1 cellular context compared by ENCODE assay signal in the genomic region with DNA sequence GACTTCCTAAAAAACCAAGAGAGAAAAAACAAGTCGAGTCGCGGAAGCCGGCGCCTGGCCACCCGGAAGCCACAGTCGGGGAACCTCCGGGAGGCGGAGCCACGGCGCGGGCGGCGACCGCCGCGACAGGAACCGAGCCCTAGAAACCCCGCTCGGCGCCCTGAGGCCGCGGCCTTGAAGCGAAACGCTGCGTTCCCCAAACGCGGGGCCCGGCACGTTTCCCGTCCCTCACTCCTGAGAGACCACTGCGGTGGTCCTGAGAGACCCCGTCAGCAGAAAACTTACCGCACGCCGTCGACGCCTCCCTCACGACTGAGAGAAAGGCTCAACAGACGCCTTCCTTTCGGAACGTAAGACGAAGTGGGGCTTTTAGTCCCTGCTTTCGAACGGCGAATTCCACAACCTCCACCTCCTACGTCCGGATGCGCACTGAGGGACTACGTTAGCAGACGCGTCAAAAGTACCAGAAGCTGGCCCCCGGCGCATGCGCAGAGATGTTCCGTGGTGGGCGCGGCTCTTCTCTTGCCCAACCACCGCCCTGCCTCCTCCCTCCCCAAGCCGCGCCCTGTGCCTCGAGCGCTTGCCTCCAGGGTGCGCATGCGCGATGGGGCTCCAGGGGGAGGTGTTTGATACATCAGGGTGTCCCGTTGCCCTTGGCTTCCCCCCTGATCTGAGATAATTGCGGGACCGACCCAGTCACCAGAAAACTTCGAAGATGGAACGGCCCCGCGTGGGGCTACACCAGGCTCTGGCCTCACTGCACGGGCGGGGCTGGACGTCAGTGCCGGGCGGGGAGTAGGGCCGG.
TF ChIP-seq lines count a peak whose summit lies in the region.

A gene with protein sequence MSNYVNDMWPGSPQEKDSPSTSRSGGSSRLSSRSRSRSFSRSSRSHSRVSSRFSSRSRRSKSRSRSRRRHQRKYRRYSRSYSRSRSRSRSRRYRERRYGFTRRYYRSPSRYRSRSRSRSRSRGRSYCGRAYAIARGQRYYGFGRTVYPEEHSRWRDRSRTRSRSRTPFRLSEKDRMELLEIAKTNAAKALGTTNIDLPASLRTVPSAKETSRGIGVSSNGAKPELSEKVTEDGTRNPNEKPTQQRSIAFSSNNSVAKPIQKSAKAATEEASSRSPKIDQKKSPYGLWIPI (minus strand): TSS at position 431 of the 805 bp plus-strand sequence. CDS start 491 bp downstream, outside the sequence.

TF ChIP-seq in HepG2, 621 proteins besides CTCF, POLR2A, EP300 and RAD21 (continued from another document and continues in another):
- TF ChIP-seq, protein P1, sequence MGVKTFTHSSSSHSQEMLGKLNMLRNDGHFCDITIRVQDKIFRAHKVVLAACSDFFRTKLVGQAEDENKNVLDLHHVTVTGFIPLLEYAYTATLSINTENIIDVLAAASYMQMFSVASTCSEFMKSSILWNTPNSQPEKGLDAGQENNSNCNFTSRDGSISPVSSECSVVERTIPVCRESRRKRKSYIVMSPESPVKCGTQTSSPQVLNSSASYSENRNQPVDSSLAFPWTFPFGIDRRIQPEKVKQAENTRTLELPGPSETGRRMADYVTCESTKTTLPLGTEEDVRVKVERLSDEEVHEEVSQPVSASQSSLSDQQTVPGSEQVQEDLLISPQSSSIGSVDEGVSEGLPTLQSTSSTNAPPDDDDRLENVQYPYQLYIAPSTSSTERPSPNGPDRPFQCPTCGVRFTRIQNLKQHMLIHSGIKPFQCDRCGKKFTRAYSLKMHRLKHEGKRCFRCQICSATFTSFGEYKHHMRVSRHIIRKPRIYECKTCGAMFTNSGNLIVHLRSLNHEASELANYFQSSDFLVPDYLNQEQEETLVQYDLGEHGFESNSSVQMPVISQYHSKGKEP (CRISPR knock-in tag; IDR thresholded peaks at IDR 0.05), result peak; percentile 86
- TF ChIP-seq, protein P2, sequence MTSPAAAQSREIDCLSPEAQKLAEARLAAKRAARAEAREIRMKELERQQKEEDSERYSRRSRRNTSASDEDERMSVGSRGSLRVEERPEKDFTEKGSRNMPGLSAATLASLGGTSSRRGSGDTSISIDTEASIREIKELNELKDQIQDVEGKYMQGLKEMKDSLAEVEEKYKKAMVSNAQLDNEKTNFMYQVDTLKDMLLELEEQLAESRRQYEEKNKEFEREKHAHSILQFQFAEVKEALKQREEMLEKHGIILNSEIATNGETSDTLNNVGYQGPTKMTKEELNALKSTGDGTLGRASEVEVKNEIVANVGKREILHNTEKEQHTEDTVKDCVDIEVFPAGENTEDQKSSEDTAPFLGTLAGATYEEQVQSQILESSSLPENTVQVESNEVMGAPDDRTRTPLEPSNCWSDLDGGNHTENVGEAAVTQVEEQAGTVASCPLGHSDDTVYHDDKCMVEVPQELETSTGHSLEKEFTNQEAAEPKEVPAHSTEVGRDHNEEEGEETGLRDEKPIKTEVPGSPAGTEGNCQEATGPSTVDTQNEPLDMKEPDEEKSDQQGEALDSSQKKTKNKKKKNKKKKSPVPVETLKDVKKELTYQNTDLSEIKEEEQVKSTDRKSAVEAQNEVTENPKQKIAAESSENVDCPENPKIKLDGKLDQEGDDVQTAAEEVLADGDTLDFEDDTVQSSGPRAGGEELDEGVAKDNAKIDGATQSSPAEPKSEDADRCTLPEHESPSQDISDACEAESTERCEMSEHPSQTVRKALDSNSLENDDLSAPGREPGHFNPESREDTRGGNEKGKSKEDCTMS (CRISPR knock-in tag; conservative IDR thresholded peaks at IDR 0.05), result 0 out of 2 replicates have a peak, but pooled peaks have one; percentile 58
- TF ChIP-seq LCORL (IDR thresholded peaks at IDR 0.05), result no peak
- peak; percentile 42; the same call in 1 of the 2 replicates for TF ChIP-seq LCORL (CRISPR knock-in tag; IDR thresholded peaks at IDR 0.05)
- TF ChIP-seq HOXA9 (CRISPR knock-in tag; IDR thresholded peaks at IDR 0.05; ENCODE audit: borderline replicate concordance), result no peak
- peak; percentile 53; the same call in 1 of the 2 replicates for TF ChIP-seq MED1 (CRISPR knock-in tag; IDR thresholded peaks at IDR 0.05)
- TF ChIP-seq NFYC (CRISPR knock-in tag; IDR thresholded peaks at IDR 0.05), result peak; percentile 38; the same call in 1 of the 2 replicates
- no peak for TF ChIP-seq NCOR1 (IDR thresholded peaks at IDR 0.05; ENCODE audit: borderline replicate concordance, low read length)
- no peak for TF ChIP-seq HNRNPUL1 (IDR thresholded peaks at IDR 0.05; ENCODE audit: low read depth, low read length)
- TF ChIP-seq SALL1 (CRISPR knock-in tag; IDR thresholded peaks at IDR 0.05), result peak; percentile 78
- TF ChIP-seq, protein P3, sequence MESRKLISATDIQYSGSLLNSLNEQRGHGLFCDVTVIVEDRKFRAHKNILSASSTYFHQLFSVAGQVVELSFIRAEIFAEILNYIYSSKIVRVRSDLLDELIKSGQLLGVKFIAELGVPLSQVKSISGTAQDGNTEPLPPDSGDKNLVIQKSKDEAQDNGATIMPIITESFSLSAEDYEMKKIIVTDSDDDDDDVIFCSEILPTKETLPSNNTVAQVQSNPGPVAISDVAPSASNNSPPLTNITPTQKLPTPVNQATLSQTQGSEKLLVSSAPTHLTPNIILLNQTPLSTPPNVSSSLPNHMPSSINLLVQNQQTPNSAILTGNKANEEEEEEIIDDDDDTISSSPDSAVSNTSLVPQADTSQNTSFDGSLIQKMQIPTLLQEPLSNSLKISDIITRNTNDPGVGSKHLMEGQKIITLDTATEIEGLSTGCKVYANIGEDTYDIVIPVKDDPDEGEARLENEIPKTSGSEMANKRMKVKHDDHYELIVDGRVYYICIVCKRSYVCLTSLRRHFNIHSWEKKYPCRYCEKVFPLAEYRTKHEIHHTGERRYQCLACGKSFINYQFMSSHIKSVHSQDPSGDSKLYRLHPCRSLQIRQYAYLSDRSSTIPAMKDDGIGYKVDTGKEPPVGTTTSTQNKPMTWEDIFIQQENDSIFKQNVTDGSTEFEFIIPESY (CRISPR knock-in tag; IDR thresholded peaks at IDR 0.05), result peak; percentile 40; the same call in 1 of the 2 replicates
- TF ChIP-seq ATF1 (CRISPR knock-in tag; IDR thresholded peaks at IDR 0.05), result peak; percentile 31; the same call in 1 of the 2 replicates
- no peak for TF ChIP-seq HCFC1 (IDR thresholded peaks at IDR 0.05; ENCODE audit: low read depth, low read length)
- TF ChIP-seq, protein P4, sequence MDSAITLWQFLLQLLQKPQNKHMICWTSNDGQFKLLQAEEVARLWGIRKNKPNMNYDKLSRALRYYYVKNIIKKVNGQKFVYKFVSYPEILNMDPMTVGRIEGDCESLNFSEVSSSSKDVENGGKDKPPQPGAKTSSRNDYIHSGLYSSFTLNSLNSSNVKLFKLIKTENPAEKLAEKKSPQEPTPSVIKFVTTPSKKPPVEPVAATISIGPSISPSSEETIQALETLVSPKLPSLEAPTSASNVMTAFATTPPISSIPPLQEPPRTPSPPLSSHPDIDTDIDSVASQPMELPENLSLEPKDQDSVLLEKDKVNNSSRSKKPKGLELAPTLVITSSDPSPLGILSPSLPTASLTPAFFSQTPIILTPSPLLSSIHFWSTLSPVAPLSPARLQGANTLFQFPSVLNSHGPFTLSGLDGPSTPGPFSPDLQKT (CRISPR knock-in tag; IDR thresholded peaks at IDR 0.05; ENCODE audit: borderline replicate concordance), result no peak
- TF ChIP-seq, protein P5, sequence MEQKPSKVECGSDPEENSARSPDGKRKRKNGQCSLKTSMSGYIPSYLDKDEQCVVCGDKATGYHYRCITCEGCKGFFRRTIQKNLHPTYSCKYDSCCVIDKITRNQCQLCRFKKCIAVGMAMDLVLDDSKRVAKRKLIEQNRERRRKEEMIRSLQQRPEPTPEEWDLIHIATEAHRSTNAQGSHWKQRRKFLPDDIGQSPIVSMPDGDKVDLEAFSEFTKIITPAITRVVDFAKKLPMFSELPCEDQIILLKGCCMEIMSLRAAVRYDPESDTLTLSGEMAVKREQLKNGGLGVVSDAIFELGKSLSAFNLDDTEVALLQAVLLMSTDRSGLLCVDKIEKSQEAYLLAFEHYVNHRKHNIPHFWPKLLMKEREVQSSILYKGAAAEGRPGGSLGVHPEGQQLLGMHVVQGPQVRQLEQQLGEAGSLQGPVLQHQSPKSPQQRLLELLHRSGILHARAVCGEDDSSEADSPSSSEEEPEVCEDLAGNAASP (CRISPR knock-in tag; IDR thresholded peaks at IDR 0.05; ENCODE audit: borderline replicate concordance), result no peak; the same call in 1 of the 2 replicates
- TF ChIP-seq ZNF761 (CRISPR knock-in tag; conservative IDR thresholded peaks at IDR 0.05), result no peak
- peak; percentile 73; the same call in 1 of the 2 replicates for TF ChIP-seq ATAD3A (CRISPR knock-in tag; IDR thresholded peaks at IDR 0.05)
- TF ChIP-seq ZNF768 (CRISPR knock-in tag; IDR thresholded peaks at IDR 0.05), result no peak
- TF ChIP-seq, protein P6, sequence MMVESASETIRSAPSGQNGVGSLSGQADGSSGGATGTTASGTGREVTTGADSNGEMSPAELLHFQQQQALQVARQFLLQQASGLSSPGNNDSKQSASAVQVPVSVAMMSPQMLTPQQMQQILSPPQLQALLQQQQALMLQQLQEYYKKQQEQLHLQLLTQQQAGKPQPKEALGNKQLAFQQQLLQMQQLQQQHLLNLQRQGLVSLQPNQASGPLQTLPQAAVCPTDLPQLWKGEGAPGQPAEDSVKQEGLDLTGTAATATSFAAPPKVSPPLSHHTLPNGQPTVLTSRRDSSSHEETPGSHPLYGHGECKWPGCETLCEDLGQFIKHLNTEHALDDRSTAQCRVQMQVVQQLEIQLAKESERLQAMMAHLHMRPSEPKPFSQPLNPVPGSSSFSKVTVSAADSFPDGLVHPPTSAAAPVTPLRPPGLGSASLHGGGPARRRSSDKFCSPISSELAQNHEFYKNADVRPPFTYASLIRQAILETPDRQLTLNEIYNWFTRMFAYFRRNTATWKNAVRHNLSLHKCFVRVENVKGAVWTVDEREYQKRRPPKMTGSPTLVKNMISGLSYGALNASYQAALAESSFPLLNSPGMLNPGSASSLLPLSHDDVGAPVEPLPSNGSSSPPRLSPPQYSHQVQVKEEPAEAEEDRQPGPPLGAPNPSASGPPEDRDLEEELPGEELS (CRISPR knock-in tag; IDR thresholded peaks at IDR 0.05), result no peak
- no peak for TF ChIP-seq NFE2L1 (CRISPR knock-in tag; IDR thresholded peaks at IDR 0.05; ENCODE audit: borderline replicate concordance)
- TF ChIP-seq, protein P7, sequence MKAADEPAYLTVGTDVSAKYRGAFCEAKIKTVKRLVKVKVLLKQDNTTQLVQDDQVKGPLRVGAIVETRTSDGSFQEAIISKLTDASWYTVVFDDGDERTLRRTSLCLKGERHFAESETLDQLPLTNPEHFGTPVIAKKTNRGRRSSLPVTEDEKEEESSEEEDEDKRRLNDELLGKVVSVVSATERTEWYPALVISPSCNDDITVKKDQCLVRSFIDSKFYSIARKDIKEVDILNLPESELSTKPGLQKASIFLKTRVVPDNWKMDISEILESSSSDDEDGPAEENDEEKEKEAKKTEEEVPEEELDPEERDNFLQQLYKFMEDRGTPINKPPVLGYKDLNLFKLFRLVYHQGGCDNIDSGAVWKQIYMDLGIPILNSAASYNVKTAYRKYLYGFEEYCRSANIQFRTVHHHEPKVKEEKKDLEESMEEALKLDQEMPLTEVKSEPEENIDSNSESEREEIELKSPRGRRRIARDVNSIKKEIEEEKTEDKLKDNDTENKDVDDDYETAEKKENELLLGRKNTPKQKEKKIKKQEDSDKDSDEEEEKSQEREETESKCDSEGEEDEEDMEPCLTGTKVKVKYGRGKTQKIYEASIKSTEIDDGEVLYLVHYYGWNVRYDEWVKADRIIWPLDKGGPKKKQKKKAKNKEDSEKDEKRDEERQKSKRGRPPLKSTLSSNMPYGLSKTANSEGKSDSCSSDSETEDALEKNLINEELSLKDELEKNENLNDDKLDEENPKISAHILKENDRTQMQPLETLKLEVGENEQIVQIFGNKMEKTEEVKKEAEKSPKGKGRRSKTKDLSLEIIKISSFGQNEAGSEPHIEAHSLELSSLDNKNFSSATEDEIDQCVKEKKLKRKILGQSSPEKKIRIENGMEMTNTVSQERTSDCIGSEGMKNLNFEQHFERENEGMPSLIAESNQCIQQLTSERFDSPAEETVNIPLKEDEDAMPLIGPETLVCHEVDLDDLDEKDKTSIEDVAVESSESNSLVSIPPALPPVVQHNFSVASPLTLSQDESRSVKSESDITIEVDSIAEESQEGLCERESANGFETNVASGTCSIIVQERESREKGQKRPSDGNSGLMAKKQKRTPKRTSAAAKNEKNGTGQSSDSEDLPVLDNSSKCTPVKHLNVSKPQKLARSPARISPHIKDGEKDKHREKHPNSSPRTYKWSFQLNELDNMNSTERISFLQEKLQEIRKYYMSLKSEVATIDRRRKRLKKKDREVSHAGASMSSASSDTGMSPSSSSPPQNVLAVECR (CRISPR knock-in tag; IDR thresholded peaks at IDR 0.05; ENCODE audit: borderline replicate concordance), result peak; percentile 90
- TF ChIP-seq ZFP90 (CRISPR knock-in tag; IDR thresholded peaks at IDR 0.05; ENCODE audit: borderline replicate concordance), result peak; percentile 56; the same call in 1 of the 2 replicates
- peak; percentile 72 for TF ChIP-seq ZSCAN25 (CRISPR knock-in tag; IDR thresholded peaks at IDR 0.05)
- TF ChIP-seq, protein P8, sequence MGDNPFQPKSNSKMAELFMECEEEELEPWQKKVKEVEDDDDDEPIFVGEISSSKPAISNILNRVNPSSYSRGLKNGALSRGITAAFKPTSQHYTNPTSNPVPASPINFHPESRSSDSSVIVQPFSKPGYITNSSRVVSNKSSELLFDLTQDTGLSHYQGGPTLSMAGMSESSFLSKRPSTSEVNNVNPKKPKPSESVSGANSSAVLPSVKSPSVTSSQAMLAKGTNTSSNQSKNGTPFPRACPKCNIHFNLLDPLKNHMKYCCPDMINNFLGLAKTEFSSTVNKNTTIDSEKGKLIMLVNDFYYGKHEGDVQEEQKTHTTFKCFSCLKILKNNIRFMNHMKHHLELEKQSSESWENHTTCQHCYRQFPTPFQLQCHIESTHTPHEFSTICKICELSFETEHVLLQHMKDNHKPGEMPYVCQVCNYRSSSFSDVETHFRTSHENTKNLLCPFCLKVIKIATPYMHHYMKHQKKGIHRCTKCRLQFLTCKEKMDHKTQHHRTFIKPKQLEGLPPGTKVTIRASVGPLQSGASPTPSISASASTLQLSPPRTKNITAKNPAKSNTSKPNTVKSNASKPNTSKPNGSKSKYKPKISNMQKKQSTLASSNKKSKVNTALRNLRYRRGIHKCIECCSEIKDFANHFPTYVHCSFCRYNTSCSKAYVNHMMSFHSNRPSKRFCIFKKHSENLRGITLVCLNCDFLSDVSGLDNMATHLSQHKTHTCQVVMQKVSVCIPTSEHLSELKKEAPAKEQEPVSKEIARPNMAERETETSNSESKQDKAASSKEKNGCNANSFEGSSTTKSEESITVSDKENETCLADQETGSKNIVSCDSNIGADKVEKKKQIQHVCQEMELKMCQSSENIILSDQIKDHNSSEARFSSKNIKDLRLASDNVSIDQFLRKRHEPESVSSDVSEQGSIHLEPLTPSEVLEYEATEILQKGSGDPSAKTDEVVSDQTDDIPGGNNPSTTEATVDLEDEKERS (CRISPR knock-in tag; IDR thresholded peaks at IDR 0.05), result no peak; the same call in 1 of the 2 replicates
- no peak for TF ChIP-seq ZNF615 (CRISPR knock-in tag; IDR thresholded peaks at IDR 0.05; ENCODE audit: borderline replicate concordance)
- TF ChIP-seq NCOA1 (CRISPR knock-in tag; IDR thresholded peaks at IDR 0.05), result 0 out of 2 replicates have a peak, but pooled peaks have one; percentile 82
- TF ChIP-seq CBFB (CRISPR knock-in tag; IDR thresholded peaks at IDR 0.05), result peak; percentile 66; the same call in 1 of the 2 replicates
- TF ChIP-seq YEATS2 (CRISPR knock-in tag; IDR thresholded peaks at IDR 0.05; ENCODE audit: borderline replicate concordance), result peak; percentile 82
- no peak for TF ChIP-seq HMG20A (CRISPR knock-in tag; IDR thresholded peaks at IDR 0.05; ENCODE audit: borderline replicate concordance)
